ENCODE assay signal across 20 cellular contexts in the genomic region with DNA sequence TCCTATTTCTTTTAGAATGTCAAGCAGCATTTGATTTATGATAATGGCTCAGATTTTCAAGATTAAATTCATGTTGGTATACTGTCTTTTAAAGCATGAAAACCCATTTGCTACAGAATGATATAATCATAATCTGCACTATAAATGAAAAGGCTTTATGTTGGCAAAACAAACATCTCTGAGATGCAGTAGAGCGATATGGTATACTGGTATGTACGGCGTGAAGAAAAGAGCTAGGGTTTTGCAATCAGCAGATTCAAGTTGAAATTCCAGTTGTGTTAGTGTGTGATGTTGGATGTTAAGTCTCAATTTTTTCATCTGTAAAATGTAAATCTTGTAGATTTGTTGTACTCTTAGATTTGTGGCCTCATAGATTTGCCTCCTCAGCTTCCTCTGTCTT.
"Had no signal": no experiment of that assay in that cellular context is flagged by ENCODE, and none has a peak within 500 bp of the region (broad histone marks: within the 10 kb centered on the region; RNA-seq: fewer than 3 reads in every experiment).

No MANE protein-coding gene starts in this region.

- H3K36me3 ChIP-seq: colonic mucosa, heart left ventricle, tibial nerve had no signal

- H3K27ac Mint-ChIP-seq: endodermal cell; nephron progenitor cell; stimulated activated naive B cell treated with anti-CD40 and anti-IgM and Interleukin-4, amounts not matched to agents 10 μg/mL and 1 μg/mL and 100 μg/mL, for 72 hours; stimulated activated naive CD8-positive, alpha-beta T cell treated with anti-CD3 and anti-CD28 coated beads, Interleukin-15, amount 100 ng/mL, for 72 hours had no signal

- H3K27ac ChIP-seq: colonic mucosa, heart left ventricle, testis, tibial nerve had no signal

- ATAC-seq: heart left ventricle; left lobe of liver; naive thymus-derived CD4-positive, alpha-beta T cell; sciatic nerve; stimulated activated naive B cell treated with anti-CD40 and anti-IgM and Interleukin-4, amounts not matched to agents 10 μg/mL and 1 μg/mL and 100 μg/mL, for 72 hours; stimulated activated naive CD8-positive, alpha-beta T cell treated with anti-CD3 and anti-CD28 coated beads, Interleukin-15, amount 100 ng/mL, for 72 hours had no signal

- H3K36me3 Mint-ChIP-seq: stimulated activated naive B cell treated with anti-CD40 and anti-IgM and Interleukin-4, amounts not matched to agents 10 μg/mL and 1 μg/mL and 100 μg/mL, for 72 hours had no signal

- H3K9me3 ChIP-seq: colonic mucosa, heart left ventricle, testis, tibial nerve had no signal

- H3K27me3 ChIP-seq: colonic mucosa, heart left ventricle, testis, tibial nerve had no signal

- H3K4me3 ChIP-seq: colonic mucosa, heart left ventricle, testis, tibial nerve had no signal

- H3K27me3 Mint-ChIP-seq: naive thymus-derived CD4-positive, alpha-beta T cell; stimulated activated naive B cell treated with anti-CD40 and anti-IgM and Interleukin-4, amounts not matched to agents 10 μg/mL and 1 μg/mL and 100 μg/mL, for 72 hours; stimulated activated naive CD8-positive, alpha-beta T cell treated with anti-CD3 and anti-CD28 coated beads, Interleukin-15, amount 100 ng/mL, for 72 hours had no signal

- FAIRE-seq: endothelial cell of umbilical vein, frontal cortex had no signal

- H3K4me3 Mint-ChIP-seq: endodermal cell; naive thymus-derived CD4-positive, alpha-beta T cell; nephron progenitor cell; stimulated activated naive B cell treated with anti-CD40 and anti-IgM and Interleukin-4, amounts not matched to agents 10 μg/mL and 1 μg/mL and 100 μg/mL, for 72 hours; stimulated activated naive CD8-positive, alpha-beta T cell treated with anti-CD3 and anti-CD28 coated beads, Interleukin-15, amount 100 ng/mL, for 72 hours had no signal

- DNase-seq: colonic mucosa; dermis blood vessel endothelial cell; endodermal cell; heart left ventricle; hippocampal formation; islet precursor cell; mammary epithelial cell; naive thymus-derived CD4-positive, alpha-beta T cell; nephron progenitor cell; posterior cingulate gyrus; stimulated activated CD4-positive, alpha-beta T cell treated with anti-CD3 and anti-CD28 coated beads, Interleukin-2, amount 100 ng/mL, for 24 hours; stimulated activated CD4-positive, alpha-beta T cell treated with anti-CD3 and anti-CD28 coated beads, Interleukin-4, amount 100 ng/mL, for 4 hours; stimulated activated naive B cell treated with anti-CD40 and anti-IgM and Interleukin-4, amounts not matched to agents 10 μg/mL and 1 μg/mL and 100 μg/mL, for 72 hours; stimulated activated naive CD8-positive, alpha-beta T cell treated with anti-CD3 and anti-CD28 coated beads, Interleukin-15, amount 100 ng/mL, for 72 hours; testis had no signal

- H3K4me1 ChIP-seq: colonic mucosa, testis had no signal
